In genomic region chr20:34709836-34710567, GRCh38 we compare ENCODE assay signal across 8 cellular contexts. TPM values are rescaled to one million over a fixed set of nuclear protein-coding genes. Genes with fewer than 3 reads are reported as not detected.
DNase-seq lines count a peak whose midpoint lies in the region; ATAC-seq and TF ChIP-seq lines count a peak whose summit lies in the region.

No MANE protein-coding gene starts in this region.

- intact Hi-C loops in uterus (cut with DNase I; ENCODE audit: low total_unique reads), result no loop called here

- H3K4me2 ChIP-seq in neural progenitor cell, result peak overlapping the region; percentile 99

- H3K27me3 Mint-ChIP-seq in neural progenitor cell (ENCODE audit: insufficient read depth, low read depth), result peaks cover 30% of the 10 kb centered on the region

- TF ChIP-seq CTCF in AG04450 (IDR thresholded peaks at IDR 0.05; ENCODE audit: low read depth, low read length) (peak; percentile 36), fibroblast of villous mesenchyme (IDR thresholded peaks at IDR 0.05; ENCODE audit: insufficient read depth, low read depth, low read length) (no peak), neural progenitor cell (IDR thresholded peaks at IDR 0.05) (peak; percentile 57), uterus (IDR thresholded peaks at IDR 0.05) (peak in 2 of 4 experiments; percentile 12 to 32)

- H3K9ac ChIP-seq in neural progenitor cell, result no peak overlapping the region

- H3K36me3 Mint-ChIP-seq in neural progenitor cell, result peaks cover 7% of the 10 kb centered on the region

- peak overlapping the region; percentile 86 for H3K4me3 Mint-ChIP-seq in neural progenitor cell

- no peak overlapping the region for H3K27ac Mint-ChIP-seq in neural progenitor cell

- H3K27ac ChIP-seq in AG04450 (ENCODE audit: low read depth, low read length) (no peak overlapping the region), neural progenitor cell (no peak overlapping the region), uterus (peak overlapping the region; percentile 88 to 93)

- H3K27me3 ChIP-seq in AG04450 (ENCODE audit: control insufficient read depth, insufficient read depth, low read length) (no peaks in the 10 kb centered on the region), neural progenitor cell (peaks cover 72% of the 10 kb centered on the region), uterus (no peaks in the 10 kb centered on the region)

- DNase-seq in AG04450 (ENCODE audit: low read depth, low spot score), result no peak
- DNase-seq in NCI-H146 (lab: John Stamatoyannopoulos, UW), result peak; percentile 88
- peak; percentile 59 for DNase-seq in activated T-cell treated with anti-CD3 and anti-CD28 coated beads for 4 hours
- DNase-seq in fibroblast of villous mesenchyme (ENCODE audit: low read depth), result peak; percentile 71
- DNase-seq in neural progenitor cell (ENCODE audit: low spot score), result peak; percentile 90
- peak in 1 of 2 donors; percentile 82 for DNase-seq in uterus

- H3K79me2 ChIP-seq in neural progenitor cell (ENCODE audit: low read depth), result no peaks in the 10 kb centered on the region

- H3K4me1 ChIP-seq in neural progenitor cell, result no peaks in the 10 kb centered on the region
- no peaks in the 10 kb centered on the region for H3K4me1 ChIP-seq in uterus

- TF ChIP-seq POLR2A in GM10847 (IDR thresholded peaks at IDR 0.05; ENCODE audit: extremely low read depth, insufficient read length) (peak; percentile 9), uterus (IDR thresholded peaks at IDR 0.05) (peak in 1 of 2 donors; percentile 39)

- ATAC-seq in HG02759 (IDR thresholded peaks at IDR 0.05; ENCODE audit: unreplicated experiment), result peak; percentile 30

- H3K4me3 ChIP-seq in AG04450 (ENCODE audit: low read depth, low read length), result peak overlapping the region; percentile 60
- H3K4me3 ChIP-seq in fibroblast of villous mesenchyme (ENCODE audit: low read depth, low read length), result peak overlapping the region; percentile 75
- H3K4me3 ChIP-seq in neural progenitor cell, result peak overlapping the region; percentile 69
- peak overlapping the region; percentile 53 to 59 for H3K4me3 ChIP-seq in uterus

- POLR2A ChIA-PET in AG04450 (lab: Yijun Ruan, JAX), result interaction anchor here (0.6 kb wide), 1 partner anchor 196 kb away, joined by 4 read pairs; no protein-coding TSS in a partner anchor

- peaks cover 13% of the 10 kb centered on the region for H3K4me1 Mint-ChIP-seq in neural progenitor cell

- H2AFZ ChIP-seq in neural progenitor cell (replicated peaks), result peak overlapping the region; percentile 88

- peaks cover 23% of the 10 kb centered on the region for H4K20me1 ChIP-seq in neural progenitor cell (ENCODE audit: low read depth)

- H3K36me3 ChIP-seq in neural progenitor cell (no peaks in the 10 kb centered on the region), uterus (no peaks in the 10 kb centered on the region)

- H3K9me3 ChIP-seq in AG04450 (ENCODE audit: control insufficient read depth, insufficient read depth, low read length) (no peaks in the 10 kb centered on the region), neural progenitor cell (ENCODE audit: low read depth) (no peaks in the 10 kb centered on the region), uterus (no peaks in the 10 kb centered on the region)

- CTCF ChIA-PET in AG04450 (lab: Charles Lee), result interaction anchor here (0.6 to 1.6 kb wide), 5 partner anchors 11 to 397 kb away, joined by 3 to 5 read pairs (median 3); no protein-coding TSS in a partner anchor

- H3F3A ChIP-seq in neural progenitor cell (ENCODE audit: low read depth), result peaks cover 27% of the 10 kb centered on the region

- no peaks in the 10 kb centered on the region for H3K9me3 Mint-ChIP-seq in neural progenitor cell

RNA-seq across cellular contexts. Expression of gene TP53INP2, which starts 5.9 kb away (rescaled TPM):
- 5.9 and 8.6 TPM in 2 replicates for polyA plus RNA-seq in AG04450 (2011; rRNA removed)
- 8.9 and 10.2 TPM in 2 replicates for polyA minus RNA-seq in AG04450 (2011; rRNA and poly(A)+ RNA removed)
- total RNA-seq in fibroblast of villous mesenchyme, result 4.2 and 4.3 TPM in 2 replicates
- 1.1 TPM in 2 replicates for total RNA-seq in neural progenitor cell (ENCODE audit: low replicate concordance)
- total RNA-seq in uterus, result 10 to 100 TPM in 1 of 4 donors, 1 to 10 TPM in 3; 1.2 to 23.2 (median 2.8) TPM

RNA-seq across cellular contexts. Expression of gene PIGU, which starts 33.1 kb away (rescaled TPM):
- 42.2 and 54.8 TPM in 2 replicates for polyA plus RNA-seq in AG04450 (2011; rRNA removed)
- polyA minus RNA-seq in AG04450 (2011; rRNA and poly(A)+ RNA removed), result 32.6 and 34.4 TPM in 2 replicates
- 10.0 and 13.0 TPM in 2 replicates for total RNA-seq in fibroblast of villous mesenchyme
- 35.6 and 40.1 TPM in 2 replicates for total RNA-seq in neural progenitor cell (ENCODE audit: low replicate concordance)
- 10 to 100 TPM in 2 of 4 donors, 1 to 10 TPM in 2; 9.5 to 17.5 (median 12.5) TPM for total RNA-seq in uterus

Comparison
In these comparisons a context has a peak if more than half of its experiments do, and no peak if none do; other contexts are left out.
1. H3K27ac ChIP-seq: peak in uterus (2 of 2); none in AG04450 (single experiment) and neural progenitor cell (single experiment).
2. Peak in every context shown above with its lines, with median percentiles within 50 percentile points of each other: H3K4me3 ChIP-seq.